In genomic region chr19:900302-901111, GRCh38 we compare ENCODE assay signal across 1 cellular context.
TF ChIP-seq lines count a peak whose summit lies in the region.

No MANE protein-coding gene starts in this region.

TF ChIP-seq in IMR-90, 13 proteins besides CTCF, POLR2A, EP300 and RAD21:
- no peak for TF ChIP-seq USF2 (IDR thresholded peaks at IDR 0.05; ENCODE audit: low read depth, low read length)
- TF ChIP-seq CEBPB (IDR thresholded peaks at IDR 0.05; ENCODE audit: low read depth, low read length), result no peak
- no peak for TF ChIP-seq NFE2L2 (IDR thresholded peaks at IDR 0.05; ENCODE audit: low read depth, low read length)
- TF ChIP-seq MXI1 (IDR thresholded peaks at IDR 0.05; ENCODE audit: borderline replicate concordance, low read depth, low read length), result no peak
- TF ChIP-seq BHLHE40 (IDR thresholded peaks at IDR 0.05; ENCODE audit: low read depth, low read length), result no peak
- TF ChIP-seq ELK1 (IDR thresholded peaks at IDR 0.05; ENCODE audit: borderline replicate concordance, low read depth, low read length), result no peak
- no peak for TF ChIP-seq MAZ (IDR thresholded peaks at IDR 0.05; ENCODE audit: borderline replicate concordance, low read depth, low read length)
- no peak for TF ChIP-seq MAFK (IDR thresholded peaks at IDR 0.05; ENCODE audit: low read depth, low read length)
- TF ChIP-seq SMC3 (IDR thresholded peaks at IDR 0.05; ENCODE audit: low read depth, low read length), result no peak
- no peak for TF ChIP-seq CHD1 (IDR thresholded peaks at IDR 0.05; ENCODE audit: low read depth, low read length)
- TF ChIP-seq RCOR1 (IDR thresholded peaks at IDR 0.05; ENCODE audit: insufficient replicate concordance, low read length), result no peak
